ENCODE assay signal across 26 cellular contexts in genomic region chr11:82981852-82982251, GRCh38.
A peak's percentile ranks its signal among the peaks of the same experiment; 100 is the strongest.
DNase-seq lines count a peak whose midpoint lies in the region; ATAC-seq and TF ChIP-seq lines count a peak whose summit lies in the region.
"Had no signal": no experiment of that assay in that cellular context is flagged by ENCODE, and none has a peak within 500 bp of the region (broad histone marks: within the 10 kb centered on the region; RNA-seq: fewer than 3 reads in every experiment).

No MANE protein-coding gene starts in this region.

- no peak overlapping the region for H3K27ac ChIP-seq in RWPE1
- H3K27ac ChIP-seq: A549; BLaER1 treated with 17β-estradiol and CSF1 and Interleukin-3, amounts not matched to agents 10 nM and 100 nM; PC-9 had no signal

- peaks cover 42% of the 10 kb centered on the region for H3K4me1 Mint-ChIP-seq in activated naive CD8-positive, alpha-beta T cell (ENCODE audit: low read depth)
- H3K4me1 Mint-ChIP-seq in activated naive CD8-positive, alpha-beta T cell treated with anti-CD3 and anti-CD28 coated beads for 36 hours = peaks cover 65% of the 10 kb centered on the region
- peaks cover 42% of the 10 kb centered on the region for H3K4me1 Mint-ChIP-seq in activated T-helper 2 cell treated with anti-CD3 and anti-CD28 coated beads, Interferon-gamma antibody, Interleukin-2, Interleukin-4, amounts not matched to agents 10 μg/mL and 5 μg/mL and 100 μg/mL, durations not matched to agents 14 hours and 24 hours and 36 hours (ENCODE audit: low read depth)
- peaks cover 15% of the 10 kb centered on the region for H3K4me1 Mint-ChIP-seq in memory B cell
- H3K4me1 Mint-ChIP-seq in stimulated activated naive B cell treated with anti-CD40 and anti-IgM and Interleukin-4, amounts not matched to agents 10 μg/mL and 1 μg/mL and 100 μg/mL, for 72 hours = peaks cover 36 to 74% of the 10 kb centered on the region in 2 donors
- H3K4me1 Mint-ChIP-seq: GM23338 had no signal

- peaks cover 19% of the 10 kb centered on the region for H3K36me3 Mint-ChIP-seq in activated naive CD8-positive, alpha-beta T cell
- H3K36me3 Mint-ChIP-seq in activated naive CD8-positive, alpha-beta T cell treated with anti-CD3 and anti-CD28 coated beads for 36 hours = peaks cover 60% of the 10 kb centered on the region
- H3K36me3 Mint-ChIP-seq in activated T-helper 2 cell treated with anti-CD3 and anti-CD28 coated beads, Interferon-gamma antibody, Interleukin-2, Interleukin-4, amounts not matched to agents 10 μg/mL and 5 μg/mL and 100 μg/mL, durations not matched to agents 14 hours and 24 hours and 36 hours (ENCODE audit: low read depth) = peaks cover 63% of the 10 kb centered on the region
- peaks cover 37% of the 10 kb centered on the region for H3K36me3 Mint-ChIP-seq in memory B cell
- H3K36me3 Mint-ChIP-seq in stimulated activated naive B cell treated with anti-CD40 and anti-IgM and Interleukin-4, amounts not matched to agents 10 μg/mL and 1 μg/mL and 100 μg/mL, for 72 hours = peaks cover 57 to 65% of the 10 kb centered on the region in 2 donors

- no peaks in the 10 kb centered on the region for H3K27me3 Mint-ChIP-seq in activated naive CD8-positive, alpha-beta T cell
- H3K27me3 Mint-ChIP-seq in activated naive CD8-positive, alpha-beta T cell treated with anti-CD3 and anti-CD28 coated beads for 36 hours = no peaks in the 10 kb centered on the region
- no peaks in the 10 kb centered on the region for H3K27me3 Mint-ChIP-seq in activated T-helper 2 cell treated with anti-CD3 and anti-CD28 coated beads, Interferon-gamma antibody, Interleukin-2, Interleukin-4, amounts not matched to agents 10 μg/mL and 5 μg/mL and 100 μg/mL, durations not matched to agents 14 hours and 24 hours and 36 hours (ENCODE audit: low read depth)
- no peaks in the 10 kb centered on the region for H3K27me3 Mint-ChIP-seq in memory B cell
- no peaks in the 10 kb centered on the region for H3K27me3 Mint-ChIP-seq in stimulated activated naive B cell treated with anti-CD40 and anti-IgM and Interleukin-4, amounts not matched to agents 10 μg/mL and 1 μg/mL and 100 μg/mL, for 72 hours
- H3K27me3 Mint-ChIP-seq: CD4-positive, alpha-beta T cell had no signal

- no peak overlapping the region for H3K4me3 Mint-ChIP-seq in activated naive CD8-positive, alpha-beta T cell
- no peak overlapping the region for H3K4me3 Mint-ChIP-seq in activated naive CD8-positive, alpha-beta T cell treated with anti-CD3 and anti-CD28 coated beads for 36 hours
- no peak overlapping the region for H3K4me3 Mint-ChIP-seq in activated T-helper 2 cell treated with anti-CD3 and anti-CD28 coated beads, Interferon-gamma antibody, Interleukin-2, Interleukin-4, amounts not matched to agents 10 μg/mL and 5 μg/mL and 100 μg/mL, durations not matched to agents 14 hours and 24 hours and 36 hours (ENCODE audit: low read depth)
- no peak overlapping the region for H3K4me3 Mint-ChIP-seq in memory B cell
- no peak overlapping the region for H3K4me3 Mint-ChIP-seq in stimulated activated naive B cell treated with anti-CD40 and anti-IgM and Interleukin-4, amounts not matched to agents 10 μg/mL and 1 μg/mL and 100 μg/mL, for 72 hours
- H3K4me3 Mint-ChIP-seq: CD4-positive, alpha-beta T cell; GM23338; H9 had no signal

- intact Hi-C loops in activated T-helper 2 cell treated with anti-CD3 and anti-CD28 coated beads, Interferon-gamma antibody, Interleukin-2, Interleukin-4, amounts not matched to agents 10 μg/mL and 5 μg/mL and 100 μg/mL, durations not matched to agents 14 hours and 24 hours and 36 hours (cut with micrococcal nuclease) = loop anchor here (2.0 kb wide), 2 partner anchors 81 to 175 kb away; partner anchors contain the start of genes DDIAS, PCF11 and PRCP

- ATAC-seq in memory B cell (ENCODE audit: low read depth) = no peak
- ATAC-seq in stimulated activated naive B cell treated with anti-CD40 and anti-IgM and Interleukin-4, amounts not matched to agents 10 μg/mL and 1 μg/mL and 100 μg/mL, for 72 hours (replicated peaks) = no peak
- ATAC-seq: A549, GM23338 had no signal

- H3K9me3 Mint-ChIP-seq in activated naive CD8-positive, alpha-beta T cell (ENCODE audit: low read depth) = no peaks in the 10 kb centered on the region
- peaks cover 2% of the 10 kb centered on the region for H3K9me3 Mint-ChIP-seq in activated naive CD8-positive, alpha-beta T cell treated with anti-CD3 and anti-CD28 coated beads for 36 hours
- H3K9me3 Mint-ChIP-seq in activated T-helper 2 cell treated with anti-CD3 and anti-CD28 coated beads, Interferon-gamma antibody, Interleukin-2, Interleukin-4, amounts not matched to agents 10 μg/mL and 5 μg/mL and 100 μg/mL, durations not matched to agents 14 hours and 24 hours and 36 hours = no peaks in the 10 kb centered on the region
- H3K9me3 Mint-ChIP-seq in memory B cell = no peaks in the 10 kb centered on the region
- H3K9me3 Mint-ChIP-seq in stimulated activated naive B cell treated with anti-CD40 and anti-IgM and Interleukin-4, amounts not matched to agents 10 μg/mL and 1 μg/mL and 100 μg/mL, for 72 hours = peaks cover 0 to 5% of the 10 kb centered on the region in 2 donors
- H3K9me3 Mint-ChIP-seq: GM23338, H9 had no signal

- DNase-seq in activated naive CD8-positive, alpha-beta T cell treated with anti-CD3 and anti-CD28 coated beads for 36 hours = no peak
- DNase-seq in activated T-helper 2 cell treated with anti-CD3 and anti-CD28 coated beads, Interferon-gamma antibody, Interleukin-2, Interleukin-4, amounts not matched to agents 10 μg/mL and 5 μg/mL and 100 μg/mL, durations not matched to agents 14 hours and 24 hours and 36 hours (ENCODE audit: low spot score) = no peak
- DNase-seq in memory B cell (ENCODE audit: low spot score in 2 of 2) (no peak), NCI-H748 (lab: John Stamatoyannopoulos, UW; ENCODE audit: unreplicated experiment) (no peak), RWPE1 (ENCODE audit: low spot score) (no peak), NCI-H226 (no peak)
- no peak for DNase-seq in stimulated activated naive B cell treated with anti-CD40 and anti-IgM and Interleukin-4, amounts not matched to agents 10 μg/mL and 1 μg/mL and 100 μg/mL, for 72 hours
- DNase-seq: AML-193; CD4-positive, alpha-beta T cell; COR-L47; DMS53; H9; Karpas-422; MV-4-11; NCI-H1105; NCI-H146; NCI-H1930; NCI-H2107; NCI-H446 treated with DMSO at 0.1 percent for 48 hours; NCI-H526; PC-9; SHP77 had no signal

- TF ChIP-seq CTCF in RWPE1 (conservative IDR thresholded peaks at IDR 0.05; ENCODE audit: low read depth) = no peak

- peak overlapping the region; percentile 22 for H3K27ac Mint-ChIP-seq in activated naive CD8-positive, alpha-beta T cell
- no peak overlapping the region for H3K27ac Mint-ChIP-seq in activated naive CD8-positive, alpha-beta T cell treated with anti-CD3 and anti-CD28 coated beads for 36 hours
- H3K27ac Mint-ChIP-seq in activated T-helper 2 cell treated with anti-CD3 and anti-CD28 coated beads, Interferon-gamma antibody, Interleukin-2, Interleukin-4, amounts not matched to agents 10 μg/mL and 5 μg/mL and 100 μg/mL, durations not matched to agents 14 hours and 24 hours and 36 hours = peak overlapping the region; percentile 24
- H3K27ac Mint-ChIP-seq in memory B cell = peak overlapping the region; percentile 69
- H3K27ac Mint-ChIP-seq in stimulated activated naive B cell treated with anti-CD40 and anti-IgM and Interleukin-4, amounts not matched to agents 10 μg/mL and 1 μg/mL and 100 μg/mL, for 72 hours = peak overlapping the region; percentile 3
- H3K27ac Mint-ChIP-seq: CD4-positive, alpha-beta T cell; GM23338; H9 had no signal

- CTCF ChIA-PET in RWPE1 (lab: Yijun Ruan, JAX) = interaction anchor here (0.7 kb wide), 2 partner anchors 36 to 115 kb away, joined by 3 to 4 read pairs; no protein-coding TSS in a partner anchor

- POLR2A ChIA-PET in RWPE1 (lab: Yijun Ruan, JAX; ENCODE audit: low non-redundant PET) = no interaction called here
